ENCODE assay signal across 30 cellular contexts in the genomic region with DNA sequence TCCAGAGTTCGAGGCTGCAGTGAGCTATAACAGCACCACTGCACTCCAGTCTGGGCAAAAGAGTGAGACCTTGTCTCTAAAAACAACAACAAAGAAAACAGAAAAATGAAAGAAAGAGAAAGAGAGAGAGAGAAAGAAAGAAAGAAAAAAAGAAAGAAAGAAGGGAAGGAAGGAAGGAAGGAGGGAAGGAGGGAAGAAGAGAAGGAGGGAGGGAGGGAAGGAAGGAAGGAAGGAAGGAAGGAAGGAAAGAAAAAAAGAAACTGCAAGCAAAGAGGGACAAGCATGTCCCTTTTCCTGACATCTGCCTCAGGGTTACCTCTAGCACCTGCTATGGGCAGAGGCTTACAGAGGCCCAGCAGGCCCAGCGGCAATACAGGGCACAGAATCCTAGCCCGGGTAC.
"Had no signal": no experiment of that assay in that cellular context is flagged by ENCODE, and none has a peak within 500 bp of the region (broad histone marks: within the 10 kb centered on the region; RNA-seq: fewer than 3 reads in every experiment).

No MANE protein-coding gene starts in this region.

- H3K36me3 Mint-ChIP-seq: activated naive CD4-positive, alpha-beta T cell treated with anti-CD3 and anti-CD28 coated beads, Interleukin-2, amount 50 U/mL, for 24 hours; natural killer cell had no signal

- H3K27ac ChIP-seq: coronary artery, gastrocnemius medialis, lower lobe of right lung, testis, transverse colon, VCaP had no signal

- H3K4me3 Mint-ChIP-seq: activated CD4-positive, alpha-beta memory T cell treated with anti-CD3 and anti-CD28 coated beads, Interleukin-2, amount 10 ng/mL, durations not matched to agents 7 days and 5 days; activated CD4-positive, alpha-beta T cell treated with anti-CD3 and anti-CD28 coated beads, Interleukin-2, amount 10 ng/mL, durations not matched to agents 24 days and 14 days; activated naive CD4-positive, alpha-beta T cell treated with anti-CD3 and anti-CD28 coated beads, Interleukin-2, amount 50 U/mL, for 24 hours; activated naive CD8-positive, alpha-beta T cell treated with anti-CD3 and anti-CD28 coated beads, Interleukin-2, amount 50 U/mL, for 24 hours; activated T-cell treated with anti-CD3 and anti-CD28 coated beads, Interleukin-2, amount 50 U/mL, for 24 hours; activated T-helper 17 cell treated with anti-CD3 and anti-CD28 coated beads, Interleukin-2, amount 50 U/mL, for 72 hours; effector memory CD8-positive, alpha-beta T cell; natural killer cell had no signal

- H3K4me1 ChIP-seq: gastrocnemius medialis had no signal

- DNase-seq: activated CD4-positive, alpha-beta memory T cell treated with anti-CD3 and anti-CD28 coated beads, Interleukin-2, amount 10 ng/mL, durations not matched to agents 7 days and 5 days; activated CD4-positive, alpha-beta T cell treated with anti-CD3 and anti-CD28 coated beads, Interleukin-2, amount 10 ng/mL, durations not matched to agents 24 days and 14 days; activated CD4-positive, CD25-positive, alpha-beta regulatory T cell treated with anti-CD3 and anti-CD28 coated beads, Interleukin-2, amount 50 U/mL, for 72 hours; activated CD8-positive, alpha-beta memory T cell treated with anti-CD3 and anti-CD28 coated beads, Interleukin-2, amount 50 U/mL, for 48 hours; activated gamma-delta T cell treated with Interleukin-2 at 50 U/mL for 16 hours; activated naive CD8-positive, alpha-beta T cell treated with anti-CD3 and anti-CD28 coated beads, Interleukin-2, amount 50 U/mL, for 24 hours; activated T-cell treated with anti-CD3 and anti-CD28 coated beads, Interleukin-2, amount 50 U/mL, for 24 hours; amygdala; cerebellar nuclear complex; effector memory CD8-positive, alpha-beta T cell; gastrocnemius medialis; glutamatergic neuron; left lung; lower lobe of right lung; mesendoderm; natural killer cell; posterior cingulate gyrus; right cardiac atrium; stimulated activated CD4-positive, alpha-beta T cell treated with anti-CD3 and anti-CD28 coated beads, Interleukin-15, amount 100 ng/mL, for 24 hours; stimulated activated CD4-positive, alpha-beta T cell treated with anti-CD3 and anti-CD28 coated beads, Interleukin-2, amount 100 ng/mL, for 24 hours; stimulated activated naive CD4-positive, alpha-beta T cell; T-helper 9 cell; testis; transverse colon had no signal

- H3K4me1 Mint-ChIP-seq: activated CD4-positive, alpha-beta T cell treated with anti-CD3 and anti-CD28 coated beads, Interleukin-2, amount 10 ng/mL, durations not matched to agents 24 days and 14 days; activated naive CD4-positive, alpha-beta T cell treated with anti-CD3 and anti-CD28 coated beads, Interleukin-2, amount 50 U/mL, for 24 hours; activated T-helper 17 cell treated with anti-CD3 and anti-CD28 coated beads, Interleukin-2, amount 50 U/mL, for 72 hours; natural killer cell had no signal

- H3K9me3 ChIP-seq: gastrocnemius medialis, lower lobe of right lung, testis, transverse colon had no signal

- H3K27me3 Mint-ChIP-seq: activated CD4-positive, alpha-beta memory T cell treated with anti-CD3 and anti-CD28 coated beads, Interleukin-2, amount 10 ng/mL, durations not matched to agents 7 days and 5 days had no signal

- ATAC-seq: activated naive CD8-positive, alpha-beta T cell treated with anti-CD3 and anti-CD28 coated beads, Interleukin-2, amount 50 U/mL, for 24 hours; activated T-helper 17 cell treated with anti-CD3 and anti-CD28 coated beads, Interleukin-2, amount 50 U/mL, for 72 hours; effector memory CD8-positive, alpha-beta T cell; gastrocnemius medialis; left lung; lower lobe of right lung; natural killer cell; right cardiac atrium had no signal

- H3K9me3 Mint-ChIP-seq: activated naive CD4-positive, alpha-beta T cell treated with anti-CD3 and anti-CD28 coated beads, Interleukin-2, amount 50 U/mL, for 24 hours; natural killer cell had no signal

- FAIRE-seq: islet of Langerhans, TTC549 had no signal

- H3K27ac Mint-ChIP-seq: activated CD4-positive, alpha-beta memory T cell treated with anti-CD3 and anti-CD28 coated beads, Interleukin-2, amount 10 ng/mL, durations not matched to agents 7 days and 5 days; activated CD4-positive, alpha-beta T cell treated with anti-CD3 and anti-CD28 coated beads, Interleukin-2, amount 10 ng/mL, durations not matched to agents 24 days and 14 days; activated naive CD4-positive, alpha-beta T cell treated with anti-CD3 and anti-CD28 coated beads, Interleukin-2, amount 50 U/mL, for 24 hours; activated T-cell treated with anti-CD3 and anti-CD28 coated beads, Interleukin-2, amount 50 U/mL, for 24 hours; activated T-helper 17 cell treated with anti-CD3 and anti-CD28 coated beads, Interleukin-2, amount 50 U/mL, for 72 hours; natural killer cell had no signal

- H3K27me3 ChIP-seq: testis had no signal

- H3K4me3 ChIP-seq: coronary artery, gastrocnemius medialis, left lung, lower lobe of right lung, testis, transverse colon had no signal

- H3K36me3 ChIP-seq: gastrocnemius medialis, left lung, lower lobe of right lung, transverse colon had no signal
